ENCODE assay signal across 16 cellular contexts in the genomic region with DNA sequence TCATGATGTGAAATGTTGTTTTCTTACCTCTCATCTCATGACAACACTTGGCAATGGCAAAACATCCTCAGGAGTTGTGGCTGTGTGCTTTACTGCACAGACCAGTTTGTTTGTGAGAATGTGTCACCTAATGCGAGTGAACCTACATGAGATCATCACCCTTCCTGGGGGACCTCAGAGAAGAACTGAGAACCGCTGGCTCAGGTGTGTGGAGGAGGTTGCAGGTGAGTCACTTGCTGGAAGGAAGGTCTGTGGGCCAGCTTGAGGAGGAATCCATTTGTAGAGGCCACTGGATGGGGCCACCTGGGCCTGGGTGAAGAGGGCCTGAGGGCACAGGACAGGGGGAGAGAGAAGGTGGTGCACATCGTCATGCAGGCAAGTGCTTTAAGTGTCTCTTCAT. TPM values are rescaled to one million over a fixed set of nuclear protein-coding genes. Genes with fewer than 3 reads are reported as not detected.
DNase-seq lines count a peak whose midpoint lies in the region; ATAC-seq, FAIRE-seq and TF ChIP-seq lines count a peak whose summit lies in the region.
"Had no signal": no experiment of that assay in that cellular context is flagged by ENCODE, and none has a peak within 500 bp of the region (broad histone marks: within the 10 kb centered on the region; RNA-seq: fewer than 3 reads in every experiment).

No MANE protein-coding gene starts in this region.

- peak; percentile 38 for DNase-seq in activated CD8-positive, alpha-beta memory T cell treated with anti-CD3 and anti-CD28 coated beads, Interleukin-2, amount 50 U/mL, for 48 hours
- DNase-seq in activated CD8-positive, alpha-beta memory T cell treated with anti-CD3 and anti-CD28 coated beads for 24 hours: no peak
- DNase-seq in HT-29 (ENCODE audit: low spot score) (peak; percentile 29), H54 (ENCODE audit: insufficient read length, low spot score) (no peak), NCI-H446 treated with DMSO at 0.1 percent for 48 hours (lab: John Stamatoyannopoulos, UW) (no peak)
- peak; percentile 24 for DNase-seq in stimulated activated CD8-positive, alpha-beta memory T cell treated with anti-CD3 and anti-CD28 coated beads, Interleukin-4, amount 100 ng/mL, for 48 hours
- DNase-seq: GOT3, Karpas-422, MM.1S, NCI-H1105 treated with DMSO at 0.1 percent for 48 hours, NCI-H187, NCI-H82, Peyer's patch, Right ventricle myocardium superior had no signal

- TF ChIP-seq POLR2A in H54 (IDR thresholded peaks at IDR 0.05; ENCODE audit: low read depth, low read length): no peak

- peak; percentile 74 for ATAC-seq in esophagus mucosa
- ATAC-seq: CD8-positive, alpha-beta T cell had no signal

- FAIRE-seq in H54 (lab: Jason Lieb, UNC): no peak

RNA-seq across cellular contexts. Expression of a gene that starts 3.0 kb away (rescaled TPM):
- total RNA-seq in HT-29 (2014; rRNA removed; shearing (Covaris generic)): 29.4 and 39.6 TPM in 2 replicates
- total RNA-seq in esophagus mucosa: 97.8 TPM

Comparison
In these comparisons a context has a peak if more than half of its experiments do, and no peak if none do; other contexts are left out.
1. DNase-seq: peak in activated CD8-positive, alpha-beta memory T cell treated with anti-CD3 and anti-CD28 coated beads, Interleukin-2, amount 50 U/mL, for 48 hours (single experiment), HT-29 (single experiment) and stimulated activated CD8-positive, alpha-beta memory T cell treated with anti-CD3 and anti-CD28 coated beads, Interleukin-4, amount 100 ng/mL, for 48 hours (single experiment); none in activated CD8-positive, alpha-beta memory T cell treated with anti-CD3 and anti-CD28 coated beads for 24 hours (single experiment), H54 (single experiment) and NCI-H446 treated with DMSO at 0.1 percent for 48 hours (single experiment).